1 cellular context compared by ENCODE assay signal in genomic region chr1:184051485-184052193, GRCh38.
TF ChIP-seq lines count a peak whose summit lies in the region.

Gene TSEN15 (plus strand): TSS chr1:184051730. CDS start chr1:184051756, 26 bp downstream.

TF ChIP-seq in GM12878, 131 proteins besides CTCF, POLR2A, EP300 and RAD21 (continued from another document):
- peak; percentile 90 for TF ChIP-seq MAX (IDR thresholded peaks at IDR 0.05; ENCODE audit: low read depth, low read length)
- TF ChIP-seq ELK1 (IDR thresholded peaks at IDR 0.05; ENCODE audit: low read depth, low read length) = peak; percentile 56; the same call in 1 of the 2 replicates
- peak; percentile 79; the same call in 1 of the 2 replicates for TF ChIP-seq HSF1 (IDR thresholded peaks at IDR 0.05; ENCODE audit: low read depth, low read length)
- 0 out of 2 replicates have a peak, but pooled peaks have one; percentile 53 for TF ChIP-seq E2F4 (IDR thresholded peaks at IDR 0.05; ENCODE audit: low read depth, low read length)
- no peak for TF ChIP-seq BMI1 (IDR thresholded peaks at IDR 0.05; ENCODE audit: borderline replicate concordance)
- TF ChIP-seq FOS (IDR thresholded peaks at IDR 0.05; ENCODE audit: borderline replicate concordance, extremely low read depth, insufficient read length) = no peak
- peak; percentile 80 for TF ChIP-seq NR2F1 (conservative IDR thresholded peaks at IDR 0.05)
- no peak for TF ChIP-seq NBN (IDR thresholded peaks at IDR 0.05)
- TF ChIP-seq KDM1A (IDR thresholded peaks at IDR 0.05; ENCODE audit: borderline replicate concordance) = no peak
- no peak for TF ChIP-seq FOXK2 (IDR thresholded peaks at IDR 0.05)
TF ChIP-seq in GM12878: peak in this region for 68.
